21 cellular contexts compared by ENCODE assay signal in genomic region chr1:227914801-227915563, GRCh38. TPM values are rescaled to one million over a fixed set of nuclear protein-coding genes. Genes with fewer than 3 reads are reported as not detected.
A peak's percentile ranks its signal among the peaks of the same experiment; 100 is the strongest.
DNase-seq lines count a peak whose midpoint lies in the region; ATAC-seq and TF ChIP-seq lines count a peak whose summit lies in the region.
"Had no signal": no experiment of that assay in that cellular context is flagged by ENCODE, and none has a peak within 500 bp of the region (broad histone marks: within the 10 kb centered on the region; RNA-seq: fewer than 3 reads in every experiment).

No MANE protein-coding gene starts in this region.

- intact Hi-C loops in testis (cut with DNase I; ENCODE audit: low total_unique reads), result no loop called here

- ATAC-seq in GM23338 (no peak), foreskin keratinocyte (peak; percentile 7)
- ATAC-seq: natural killer cell had no signal

- H3K27ac ChIP-seq in GM23338 (ENCODE audit: low read depth), result no peak overlapping the region
- H3K27ac ChIP-seq in foreskin keratinocyte, result no peak overlapping the region
- H3K27ac ChIP-seq in neuronal stem cell (replicated peaks; ENCODE audit: low read length), result no peak overlapping the region
- no peak overlapping the region for H3K27ac ChIP-seq in testis
- H3K27ac ChIP-seq: breast epithelium, HL-60 had no signal

- H4K8ac ChIP-seq in neuronal stem cell (ENCODE audit: low read depth, low read length), result peak overlapping the region; percentile 73

- peak overlapping the region; percentile 31 for H3K4ac ChIP-seq in neuronal stem cell (ENCODE audit: low read length)

- TF ChIP-seq CTCF in GM23338 (conservative IDR thresholded peaks at IDR 0.05; ENCODE audit: low read depth in 2 of 2) (no peak), foreskin keratinocyte (conservative IDR thresholded peaks at IDR 0.05) (no peak), testis (IDR thresholded peaks at IDR 0.05) (no peak)

- H4K91ac ChIP-seq in neuronal stem cell (ENCODE audit: low read depth, low read length, poor library complexity), result peak overlapping the region; percentile 54

- H3K4me2 ChIP-seq in GM23338, result no peak overlapping the region
- H3K4me2 ChIP-seq in neuronal stem cell (ENCODE audit: insufficient read depth, low read length, poor library complexity, severe bottlenecking), result no peak overlapping the region

- peaks cover 18% of the 10 kb centered on the region for H3K4me1 ChIP-seq in GM23338 (ENCODE audit: insufficient read depth)
- peaks cover 54% of the 10 kb centered on the region for H3K4me1 ChIP-seq in NT2/D1 (ENCODE audit: insufficient read depth, insufficient read length)
- H3K4me1 ChIP-seq in foreskin keratinocyte, result peaks cover 10% of the 10 kb centered on the region
- peaks cover 63 to 66% of the 10 kb centered on the region in 2 donors for H3K4me1 ChIP-seq in neuronal stem cell (ENCODE audit: control insufficient read depth in 2 of 2, insufficient read depth in 1 of 2, low read depth in 1 of 2, low read length in 2 of 2)
- H3K4me1 ChIP-seq in testis, result peaks cover 26% of the 10 kb centered on the region
- H3K4me1 ChIP-seq: breast epithelium had no signal

- peak overlapping the region; percentile 99 for H2AK5ac ChIP-seq in neuronal stem cell (ENCODE audit: low read depth, low read length)

- peak overlapping the region; percentile 97 for H2BK12ac ChIP-seq in neuronal stem cell (ENCODE audit: low read length)

- H3K9me3 ChIP-seq in NT2/D1 (ENCODE audit: insufficient read depth, low read length), result no peaks in the 10 kb centered on the region
- no peaks in the 10 kb centered on the region for H3K9me3 ChIP-seq in neuronal stem cell (replicated peaks in 1 of 2; ENCODE audit: control insufficient read depth in 2 of 2, insufficient read depth in 1 of 2, low read depth in 1 of 2, low read length in 2 of 2)
- H3K9me3 ChIP-seq in testis, result no peaks in the 10 kb centered on the region
- H3K9me3 ChIP-seq: breast epithelium, mucosa of descending colon had no signal

- no peaks in the 10 kb centered on the region for H3K36me3 Mint-ChIP-seq in GM23338 (ENCODE audit: low read depth)
- H3K36me3 Mint-ChIP-seq: activated naive CD8-positive, alpha-beta T cell; natural killer cell; stimulated activated memory B cell treated with anti-CD40 and anti-IgM and Interleukin-4, amounts not matched to agents 10 μg/mL and 1 μg/mL and 100 μg/mL, for 72 hours had no signal

- no peaks in the 10 kb centered on the region for H4K20me1 ChIP-seq in GM23338 (replicated peaks; ENCODE audit: insufficient read depth)

- H2AFZ ChIP-seq in GM23338, result peak overlapping the region; percentile 63; the same call in 1 of the 2 replicates
- H2AFZ ChIP-seq in neuronal stem cell (ENCODE audit: low read length), result peak overlapping the region; percentile 23

- peak overlapping the region; percentile 94 for H3K18ac ChIP-seq in neuronal stem cell (ENCODE audit: low read length)

- H3K27ac Mint-ChIP-seq in GM23338, result no peak overlapping the region
- H3K27ac Mint-ChIP-seq: activated B cell treated with CpG ODN at 0.5 μM for 24 hours; activated CD4-positive, alpha-beta T cell treated with anti-CD3 and anti-CD28 coated beads, Interleukin-2, amount 10 ng/mL, durations not matched to agents 7 days and 5 days; activated naive CD8-positive, alpha-beta T cell; CD4-positive, alpha-beta T cell; natural killer cell; stimulated activated memory B cell treated with anti-CD40 and anti-IgM and Interleukin-4, amounts not matched to agents 10 μg/mL and 1 μg/mL and 100 μg/mL, for 72 hours had no signal

- no peaks in the 10 kb centered on the region for H3K27me3 ChIP-seq in GM23338 (ENCODE audit: insufficient read depth)
- no peaks in the 10 kb centered on the region for H3K27me3 ChIP-seq in NT2/D1 (ENCODE audit: insufficient read depth, insufficient read length)
- H3K27me3 ChIP-seq in foreskin keratinocyte, result no peaks in the 10 kb centered on the region
- H3K27me3 ChIP-seq in neuronal stem cell (ENCODE audit: control insufficient read depth in 3 of 3, insufficient read depth in 3 of 3, low read depth in 1 of 3, low read length in 3 of 3), result no peaks in the 10 kb centered on the region
- no peaks in the 10 kb centered on the region for H3K27me3 ChIP-seq in testis
- H3K27me3 ChIP-seq: breast epithelium had no signal

- no CpG with 5 or more reads among the region's 7 CpGs for WGBS in neuronal stem cell (ENCODE audit: extremely low coverage in 2 of 2, insufficient read length in 2 of 2, insufficient replicate concordance in 1 of 2), 2 donors
- 80% methylated on average over 7 of the region's 7 CpGs; no CpG with 5 or more reads in 1 of the 2 donors for WGBS in testis, 2 donors

- H3K4me1 Mint-ChIP-seq in GM23338, result peaks cover 37% of the 10 kb centered on the region
- H3K4me1 Mint-ChIP-seq: activated B cell treated with CpG ODN at 0.5 μM for 24 hours; natural killer cell; stimulated activated memory B cell treated with anti-CD40 and anti-IgM and Interleukin-4, amounts not matched to agents 10 μg/mL and 1 μg/mL and 100 μg/mL, for 72 hours had no signal

- H3F3A ChIP-seq in GM23338 (replicated peaks; ENCODE audit: low read depth), result no peaks in the 10 kb centered on the region

- H2BK15ac ChIP-seq in neuronal stem cell (ENCODE audit: low read length), result peak overlapping the region; percentile 84

- H3K9me3 Mint-ChIP-seq in GM23338, result no peaks in the 10 kb centered on the region
- H3K9me3 Mint-ChIP-seq: activated B cell treated with CpG ODN at 0.5 μM for 24 hours; activated CD4-positive, alpha-beta T cell treated with anti-CD3 and anti-CD28 coated beads, Interleukin-2, amount 10 ng/mL, durations not matched to agents 7 days and 5 days; CD4-positive, alpha-beta T cell; natural killer cell; stimulated activated memory B cell treated with anti-CD40 and anti-IgM and Interleukin-4, amounts not matched to agents 10 μg/mL and 1 μg/mL and 100 μg/mL, for 72 hours had no signal

- H3K9ac ChIP-seq in NT2/D1 (ENCODE audit: insufficient read length, low read depth) (peak overlapping the region; percentile 57), neuronal stem cell (ENCODE audit: low read depth, low read length, poor library complexity) (peak overlapping the region; percentile 67)

- no peak overlapping the region for H3K4me3 Mint-ChIP-seq in GM23338
- H3K4me3 Mint-ChIP-seq: activated B cell treated with CpG ODN at 0.5 μM for 24 hours; activated CD4-positive, alpha-beta T cell treated with anti-CD3 and anti-CD28 coated beads, Interleukin-2, amount 10 ng/mL, durations not matched to agents 7 days and 5 days; activated naive CD8-positive, alpha-beta T cell; CD4-positive, alpha-beta T cell; natural killer cell; stimulated activated memory B cell treated with anti-CD40 and anti-IgM and Interleukin-4, amounts not matched to agents 10 μg/mL and 1 μg/mL and 100 μg/mL, for 72 hours had no signal

- H3K79me2 ChIP-seq in GM23338 (replicated peaks; ENCODE audit: insufficient read depth), result no peaks in the 10 kb centered on the region

- peak overlapping the region; percentile 82 for H3K14ac ChIP-seq in neuronal stem cell (ENCODE audit: low read length)

- peak overlapping the region; percentile 95 for H2BK120ac ChIP-seq in neuronal stem cell (ENCODE audit: low read depth, low read length)

- peaks cover 11% of the 10 kb centered on the region for H3K27me3 Mint-ChIP-seq in GM23338 (ENCODE audit: insufficient read depth, low read depth, poor library complexity)
- H3K27me3 Mint-ChIP-seq: activated B cell treated with CpG ODN at 0.5 μM for 24 hours; activated naive CD8-positive, alpha-beta T cell; CD4-positive, alpha-beta T cell had no signal

- H2BK5ac ChIP-seq in neuronal stem cell (ENCODE audit: low read length), result peak overlapping the region; percentile 94

- no peaks in the 10 kb centered on the region for H3K79me1 ChIP-seq in neuronal stem cell (ENCODE audit: low read depth, low read length)

- H3K9me2 ChIP-seq in GM23338 (ENCODE audit: insufficient read depth), result no peaks in the 10 kb centered on the region

- TF ChIP-seq POLR2A in testis (IDR thresholded peaks at IDR 0.05), result no peak

- DNase-seq in GM23338 (ENCODE audit: low spot score), result no peak
- DNase-seq in NT2/D1 (ENCODE audit: low read depth, low spot score), result no peak
- no peak for DNase-seq in foreskin keratinocyte
- no peak for DNase-seq in neuronal stem cell (ENCODE audit: low spot score)
- no peak for DNase-seq in GF-D8 (lab: John Stamatoyannopoulos, UW)
- no peak for DNase-seq in SW 1271 (lab: John Stamatoyannopoulos, UW)
- DNase-seq in testis, result no peak
- DNase-seq: activated B cell treated with CpG ODN at 0.5 μM for 24 hours; activated CD4-positive, alpha-beta T cell treated with anti-CD3 and anti-CD28 coated beads, Interleukin-2, amount 10 ng/mL, durations not matched to agents 7 days and 5 days; activated effector memory CD4-positive, alpha-beta T cell treated with Interleukin-2 at 50 U/mL for 16 hours; activated T-cell treated with anti-CD3 and anti-CD28 coated beads, Interleukin-2, amount 50 U/mL, for 1 hour; CD4-positive, alpha-beta T cell; Karpas-422; natural killer cell; NCI-H446 had no signal

- peak overlapping the region; percentile 45 for H3K23ac ChIP-seq in neuronal stem cell (ENCODE audit: low read depth, low read length, poor library complexity)

- H3K36me3 ChIP-seq in GM23338 (ENCODE audit: insufficient read depth) (no peaks in the 10 kb centered on the region), NT2/D1 (ENCODE audit: insufficient read depth, insufficient read length, low read length) (peaks cover under 1% of the 10 kb centered on the region), neuronal stem cell (replicated peaks in 1 of 2; ENCODE audit: control insufficient read depth in 2 of 2, insufficient read depth in 2 of 2, low read length in 2 of 2) (peaks cover 0 to 2% of the 10 kb centered on the region in 2 donors), testis (ENCODE audit: low read depth, missing control alignments) (no peaks in the 10 kb centered on the region)
- H3K36me3 ChIP-seq: breast epithelium had no signal

- no peak overlapping the region for H3K4me3 ChIP-seq in GM23338
- no peak overlapping the region for H3K4me3 ChIP-seq in NT2/D1 (ENCODE audit: insufficient read length, low read depth)
- no peak overlapping the region for H3K4me3 ChIP-seq in neuronal stem cell (ENCODE audit: low read length in 2 of 2)
- no peak overlapping the region for H3K4me3 ChIP-seq in testis
- H3K4me3 ChIP-seq: breast epithelium, mucosa of descending colon had no signal

TF ChIP-seq in GM23338, 12 proteins besides CTCF, POLR2A, EP300 and RAD21 (continues in another document):
- TF ChIP-seq JUNB (IDR thresholded peaks at IDR 0.05; ENCODE audit: unreplicated experiment) (no peak), NANOG (IDR thresholded peaks at IDR 0.05; ENCODE audit: borderline replicate concordance) (no peak), ZNF114 (CRISPR knock-in tag; IDR thresholded peaks at IDR 0.05) (no peak), EZH2 (IDR thresholded peaks at IDR 0.05; ENCODE audit: low read depth, unreplicated experiment) (no peak), CREB1 (CRISPR knock-in tag; IDR thresholded peaks at IDR 0.05; ENCODE audit: low read depth) (no peak)

RNA-seq across cellular contexts. Expression of gene WNT9A, which starts 32.8 kb away (rescaled TPM):
- 1.8 and 2.0 TPM in 2 replicates for total RNA-seq in GM23338 (2014; rRNA removed; shearing (Covaris generic))
- polyA plus RNA-seq in GM23338 (2016; fragmentation: Nextera tagmentation; extraction: Ambion mirVana), result 0.06 and 0.07 TPM in 2 replicates
- total RNA-seq in foreskin keratinocyte, result 0.53 and 2.0 TPM in 2 replicates
- polyA plus RNA-seq in foreskin keratinocyte, result 0.39 and 1.6 TPM in 2 replicates
- 0.61 TPM for polyA plus RNA-seq in neuronal stem cell (2013, experiment 1 of 2)
- 0.69 TPM for polyA plus RNA-seq in neuronal stem cell (2013, experiment 2 of 2)
- total RNA-seq in testis, result 1 to 10 TPM; 3.5 to 4.3 TPM
- polyA plus RNA-seq in testis (ENCODE audit: insufficient read depth, low read depth, low replicate concordance), result 3.1 TPM
- total RNA-seq: activated B cell treated with CpG ODN at 0.5 μM for 24 hours; activated CD8-positive, alpha-beta memory T cell treated with anti-CD3 and anti-CD28 coated beads for 36 hours; CD4-positive, alpha-beta T cell; natural killer cell had no signal
